Comparison of ENCODE assay signal across 8 cellular contexts in genomic region chr16:30183961-30184429, GRCh38. TPM values are rescaled to one million over a fixed set of nuclear protein-coding genes. Genes with fewer than 3 reads are reported as not detected.
DNase-seq lines count a peak whose midpoint lies in the region; ATAC-seq and TF ChIP-seq lines count a peak whose summit lies in the region.

No MANE protein-coding gene starts in this region.

- peak overlapping the region; percentile 58 for H3K4me3 ChIP-seq in WI38 (ENCODE audit: low read depth, low read length)

- H3K27ac ChIP-seq in caudate nucleus (ENCODE audit: low read depth, low read length), result peak overlapping the region; percentile 82

- no peak for TF ChIP-seq CTCF in WI38 (IDR thresholded peaks at IDR 0.05; ENCODE audit: low read depth, low read length)

- DNase-seq in caudate nucleus (lab: John Stamatoyannopoulos, UW) (peak in 7 of 61 donors; percentile 23 to 52 (median 34)), mucosa of gallbladder (ENCODE audit: low spot score) (peak; percentile 34), mesenteric fat pad (ENCODE audit: low spot score) (no peak), 8988T (no peak)
- DNase-seq in stimulated activated CD8-positive, alpha-beta memory T cell treated with anti-CD3 and anti-CD28 coated beads, Interleukin-7, amount 100 ng/mL, for 48 hours (ENCODE audit: extremely low read depth in 1 of 2, low read depth in 1 of 2), result peak; percentile 53 to 72

- ATAC-seq in GM18909 (IDR thresholded peaks at IDR 0.05; ENCODE audit: poor library complexity, unreplicated experiment) (peak; percentile 35), HG03159 (IDR thresholded peaks at IDR 0.05; ENCODE audit: unreplicated experiment) (peak; percentile 41)

RNA-seq across cellular contexts. Expression of gene CORO1A, which starts 0.6 kb away (rescaled TPM):
- total RNA-seq in mucosa of gallbladder, result 58.5 TPM
- total RNA-seq in mesenteric fat pad, result 56.2 TPM

RNA-seq across cellular contexts. Expression of gene BOLA2B, which starts 9.5 kb away (rescaled TPM):
- total RNA-seq in mucosa of gallbladder (59.4 TPM), mesenteric fat pad (94.9 TPM)

RNA-seq across cellular contexts. Expression of gene SLX1A, which starts 9.7 kb away (rescaled TPM):
- 70.4 TPM for total RNA-seq in mucosa of gallbladder
- total RNA-seq in mesenteric fat pad, result 25.2 TPM

RNA-seq across cellular contexts. Expression of gene SULT1A3, which starts 15.1 kb away (rescaled TPM):
- total RNA-seq in mucosa of gallbladder, result 19.4 TPM
- 9.4 TPM for total RNA-seq in mesenteric fat pad

Comparison
In these comparisons a context has a peak if more than half of its experiments do, and no peak if none do; other contexts are left out.
1. DNase-seq: peak in mucosa of gallbladder (single experiment) and stimulated activated CD8-positive, alpha-beta memory T cell treated with anti-CD3 and anti-CD28 coated beads, Interleukin-7, amount 100 ng/mL, for 48 hours (2 of 2); none in mesenteric fat pad (single experiment) and 8988T (single experiment).